ENCODE assay signal across 35 cellular contexts in the genomic region with DNA sequence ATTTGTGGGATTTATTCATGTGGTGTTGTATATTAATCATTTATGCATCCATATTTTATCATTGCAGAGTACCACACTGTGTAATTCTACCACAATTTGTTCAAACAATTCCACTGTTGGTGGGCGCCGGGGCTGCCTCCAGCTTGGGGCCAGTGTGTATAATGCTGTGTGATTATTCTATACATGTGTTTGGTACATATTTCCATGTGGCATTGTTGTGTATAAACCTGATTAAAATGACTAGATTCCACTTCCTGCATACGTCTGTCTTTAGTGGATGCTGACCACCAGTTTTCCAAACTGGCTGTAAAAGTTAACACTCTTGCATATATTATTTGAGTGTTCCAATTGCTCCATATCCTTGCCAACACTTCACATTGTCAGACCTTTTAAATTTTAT.
"Had no signal": no experiment of that assay in that cellular context is flagged by ENCODE, and none has a peak within 500 bp of the region (broad histone marks: within the 10 kb centered on the region; RNA-seq: fewer than 3 reads in every experiment).

No MANE protein-coding gene starts in this region.

- H3K4me3 ChIP-seq: MG63 had no signal

- H3K36me3 ChIP-seq: MG63 had no signal

- DNase-seq: Karpas-422, Kasumi-1, MG63, MM.1S, MV-4-11, NCI-H1048, NCI-H1092, NCI-H1092 treated with DMSO at 0.1 percent for 48 hours, NCI-H1105, NCI-H1105 treated with DMSO at 0.1 percent for 48 hours, NCI-H1417, NCI-H1417 treated with DMSO at 0.1 percent for 48 hours, NCI-H1436, NCI-H1436 treated with DMSO at 0.1 percent for 48 hours, NCI-H146, NCI-H1694, NCI-H1694 treated with DMSO at 0.1 percent for 48 hours, NCI-H187, NCI-H187 treated with DMSO at 0.1 percent for 48 hours, NCI-H1930, NCI-H2029, NCI-H2029 treated with DMSO at 0.1 percent for 48 hours, NCI-H2081, NCI-H2081 treated with DMSO at 0.1 percent for 48 hours, NCI-H2107, NCI-H2171, NCI-H2171 treated with DMSO at 0.1 percent for 48 hours, NCI-H2227 treated with DMSO at 0.1 percent for 48 hours, NCI-H226, NCI-H345, NCI-H446, NCI-H446 treated with DMSO at 0.1 percent for 48 hours, NCI-H510A, NCI-H510A treated with DMSO at 0.1 percent for 48 hours had no signal

- H3K4me2 ChIP-seq: KMS-11 had no signal

- H3K27ac ChIP-seq: KMS-11 had no signal

- H3K27me3 ChIP-seq: MG63 had no signal

- H3K9ac ChIP-seq: KMS-11 had no signal
